Comparison of ENCODE assay signal across 27 cellular contexts in the genomic region with DNA sequence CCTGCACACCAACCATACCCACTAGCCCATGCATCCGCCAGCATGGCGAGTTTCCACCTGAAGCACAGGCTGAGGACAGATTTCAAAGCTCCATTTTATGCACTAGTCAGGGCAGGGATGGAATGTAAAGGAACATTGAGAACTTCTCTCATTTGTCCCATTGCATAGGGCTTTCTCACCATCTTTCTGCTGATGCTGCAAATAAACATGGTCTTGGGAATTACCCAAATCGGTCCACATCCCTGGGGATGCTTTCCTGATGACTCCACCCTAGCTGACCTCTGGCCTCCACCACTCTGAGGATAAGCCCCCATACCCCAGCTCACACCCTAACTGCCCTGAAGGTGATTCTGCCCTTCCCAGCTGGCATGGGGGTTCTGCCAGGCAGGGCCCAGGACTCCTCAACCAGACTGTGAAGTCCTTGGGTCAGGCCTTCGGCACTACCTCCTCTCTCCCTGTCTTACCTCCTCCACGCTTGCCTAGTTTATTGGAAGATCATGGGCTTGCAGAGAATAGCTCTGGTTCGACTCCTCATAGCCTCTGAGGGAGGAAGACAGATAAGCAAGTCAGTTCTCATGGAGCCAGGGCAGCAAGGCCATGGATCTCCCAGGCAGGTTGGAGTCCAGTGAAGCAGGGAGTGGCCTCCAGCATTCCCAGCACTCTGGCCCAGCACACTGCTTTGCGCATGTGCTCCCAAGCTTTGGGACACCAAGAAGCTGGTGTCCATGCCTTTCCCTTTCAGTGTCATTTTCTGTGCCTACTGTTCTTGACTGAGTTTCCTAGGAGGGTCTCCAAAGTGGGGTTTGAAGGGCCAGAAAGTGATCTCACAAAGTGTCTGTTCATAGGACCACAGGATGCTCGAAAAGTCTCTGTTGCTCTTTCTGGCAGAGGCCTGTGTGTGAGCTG. TPM values are rescaled to one million over a fixed set of nuclear protein-coding genes. Genes with fewer than 3 reads are reported as not detected.
"Had no signal": no experiment of that assay in that cellular context is flagged by ENCODE, and none has a peak within 500 bp of the region (broad histone marks: within the 10 kb centered on the region; RNA-seq: fewer than 3 reads in every experiment).

No MANE protein-coding gene starts in this region.

- H3K4me3 ChIP-seq: MG63, SJCRH30, SK-N-MC had no signal

- H3K4me1 ChIP-seq: SJCRH30 had no signal

- DNase-seq: activated CD4-positive, alpha-beta T cell treated with anti-CD3 and anti-CD28 coated beads for 36 hours; activated CD4-positive, alpha-beta T cell treated with anti-CD3 and anti-CD28 coated beads, Interleukin-2, amount 10 ng/mL, durations not matched to agents 7 days and 5 days; activated CD4-positive, alpha-beta T cell treated with anti-CD3 and anti-CD28 coated beads, Interleukin-2, amount 50 U/mL, for 48 hours; activated effector memory CD4-positive, alpha-beta T cell treated with Interleukin-2 at 50 U/mL for 16 hours; activated naive CD4-positive, alpha-beta T cell treated with anti-CD3 and anti-CD28 coated beads, Interleukin-2, amount 10 ng/mL, durations not matched to agents 7 days and 5 days; activated naive CD8-positive, alpha-beta T cell treated with anti-CD3 and anti-CD28 coated beads, Interleukin-2, amount 50 U/mL, for 24 hours; anterior cingulate cortex; central memory CD4-positive, alpha-beta T cell; Kasumi-1; KG1; MG63; NCI-H1048; NCI-H1105 treated with DMSO at 0.1 percent for 48 hours; NCI-H1436; NCI-H1694; NCI-H1930; NCI-H2081 treated with DMSO at 0.1 percent for 48 hours; NCI-H226; NCI-H446 treated with DMSO at 0.1 percent for 48 hours; NCI-H524 treated with DMSO at 0.1 percent for 48 hours; SHP77; SJCRH30 had no signal

- H3K27ac ChIP-seq: SJCRH30, SK-N-MC had no signal

- H3K27me3 ChIP-seq: MG63, SJCRH30 had no signal

- H3K36me3 ChIP-seq: MG63, SJCRH30 had no signal

- H3K9me3 ChIP-seq: MG63, SJCRH30 had no signal

- FAIRE-seq: TTC549 had no signal

- ATAC-seq: activated CD4-positive, alpha-beta T cell treated with anti-CD3 and anti-CD28 coated beads for 36 hours; activated naive CD8-positive, alpha-beta T cell treated with anti-CD3 and anti-CD28 coated beads, Interleukin-2, amount 50 U/mL, for 24 hours; Panc1 had no signal

RNA-seq across cellular contexts. Expression of a gene that starts 36.9 kb away (rescaled TPM):
- total RNA-seq: activated CD4-positive, alpha-beta T cell treated with anti-CD3 and anti-CD28 coated beads for 36 hours; activated CD4-positive, alpha-beta T cell treated with anti-CD3 and anti-CD28 coated beads, Interleukin-2, amount 10 ng/mL, durations not matched to agents 7 days and 5 days; SJCRH30; T-helper 1 cell treated with Interleukin-12 subunit alpha and Interleukin-12 subunit beta and Interleukin-4 antibody, amounts not matched to agents 30 ng/mL and 1 ng/mL, for 36 hours had no signal

RNA-seq across cellular contexts. Expression of a gene that starts 53.4 kb away (rescaled TPM):
- total RNA-seq: RPMI7951 had no signal
